ENCODE assay signal across 2 cellular contexts in the genomic region with DNA sequence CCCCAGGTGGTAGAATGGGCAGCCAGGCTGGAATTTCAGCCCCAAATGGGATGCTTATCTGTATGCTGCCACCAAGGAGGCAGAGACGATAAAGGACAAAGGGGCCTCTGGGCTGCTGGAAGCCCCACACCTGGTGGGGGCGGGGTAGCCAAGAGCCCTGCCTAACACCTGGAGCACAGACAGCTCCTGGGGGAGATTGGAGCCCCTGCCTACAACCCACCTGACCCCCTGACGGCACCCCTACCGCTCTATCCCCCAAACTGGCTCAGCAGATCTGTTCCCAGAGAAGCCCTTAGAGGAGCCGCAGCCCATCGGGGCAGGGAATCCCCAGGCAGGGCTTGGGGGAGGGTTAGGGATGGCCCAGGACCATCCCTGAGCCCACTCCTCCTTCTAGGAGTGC.
TF ChIP-seq lines count a peak whose summit lies in the region.

No MANE protein-coding gene starts in this region.

TF ChIP-seq in H1, 55 proteins besides CTCF, POLR2A, EP300 and RAD21:
- TF ChIP-seq TCF12 (IDR thresholded peaks at IDR 0.05; ENCODE audit: low read depth, low read length): 0 out of 2 replicates have a peak, but pooled peaks have one; percentile 15
- TF ChIP-seq TEAD4 (IDR thresholded peaks at IDR 0.05; ENCODE audit: low read depth, low read length): 0 out of 2 replicates have a peak, but pooled peaks have one; percentile 10
- no peak for TF ChIP-seq NRF1 (IDR thresholded peaks at IDR 0.05; ENCODE audit: low read depth, low read length)
- no peak for TF ChIP-seq FOSL1 (IDR thresholded peaks at IDR 0.05; ENCODE audit: insufficient read depth, low read depth, low read length)
- TF ChIP-seq, protein P1, sequence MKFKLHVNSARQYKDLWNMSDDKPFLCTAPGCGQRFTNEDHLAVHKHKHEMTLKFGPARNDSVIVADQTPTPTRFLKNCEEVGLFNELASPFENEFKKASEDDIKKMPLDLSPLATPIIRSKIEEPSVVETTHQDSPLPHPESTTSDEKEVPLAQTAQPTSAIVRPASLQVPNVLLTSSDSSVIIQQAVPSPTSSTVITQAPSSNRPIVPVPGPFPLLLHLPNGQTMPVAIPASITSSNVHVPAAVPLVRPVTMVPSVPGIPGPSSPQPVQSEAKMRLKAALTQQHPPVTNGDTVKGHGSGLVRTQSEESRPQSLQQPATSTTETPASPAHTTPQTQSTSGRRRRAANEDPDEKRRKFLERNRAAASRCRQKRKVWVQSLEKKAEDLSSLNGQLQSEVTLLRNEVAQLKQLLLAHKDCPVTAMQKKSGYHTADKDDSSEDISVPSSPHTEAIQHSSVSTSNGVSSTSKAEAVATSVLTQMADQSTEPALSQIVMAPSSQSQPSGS (IDR thresholded peaks at IDR 0.05; ENCODE audit: low read length): no peak
TF ChIP-seq in H1: peak in this region for 2.

TF ChIP-seq in neural cell, 6 proteins besides CTCF, POLR2A, EP300 and RAD21:
- no peak for TF ChIP-seq SMC3 (conservative IDR thresholded peaks at IDR 0.05; ENCODE audit: poor library complexity)
- TF ChIP-seq, protein P2, sequence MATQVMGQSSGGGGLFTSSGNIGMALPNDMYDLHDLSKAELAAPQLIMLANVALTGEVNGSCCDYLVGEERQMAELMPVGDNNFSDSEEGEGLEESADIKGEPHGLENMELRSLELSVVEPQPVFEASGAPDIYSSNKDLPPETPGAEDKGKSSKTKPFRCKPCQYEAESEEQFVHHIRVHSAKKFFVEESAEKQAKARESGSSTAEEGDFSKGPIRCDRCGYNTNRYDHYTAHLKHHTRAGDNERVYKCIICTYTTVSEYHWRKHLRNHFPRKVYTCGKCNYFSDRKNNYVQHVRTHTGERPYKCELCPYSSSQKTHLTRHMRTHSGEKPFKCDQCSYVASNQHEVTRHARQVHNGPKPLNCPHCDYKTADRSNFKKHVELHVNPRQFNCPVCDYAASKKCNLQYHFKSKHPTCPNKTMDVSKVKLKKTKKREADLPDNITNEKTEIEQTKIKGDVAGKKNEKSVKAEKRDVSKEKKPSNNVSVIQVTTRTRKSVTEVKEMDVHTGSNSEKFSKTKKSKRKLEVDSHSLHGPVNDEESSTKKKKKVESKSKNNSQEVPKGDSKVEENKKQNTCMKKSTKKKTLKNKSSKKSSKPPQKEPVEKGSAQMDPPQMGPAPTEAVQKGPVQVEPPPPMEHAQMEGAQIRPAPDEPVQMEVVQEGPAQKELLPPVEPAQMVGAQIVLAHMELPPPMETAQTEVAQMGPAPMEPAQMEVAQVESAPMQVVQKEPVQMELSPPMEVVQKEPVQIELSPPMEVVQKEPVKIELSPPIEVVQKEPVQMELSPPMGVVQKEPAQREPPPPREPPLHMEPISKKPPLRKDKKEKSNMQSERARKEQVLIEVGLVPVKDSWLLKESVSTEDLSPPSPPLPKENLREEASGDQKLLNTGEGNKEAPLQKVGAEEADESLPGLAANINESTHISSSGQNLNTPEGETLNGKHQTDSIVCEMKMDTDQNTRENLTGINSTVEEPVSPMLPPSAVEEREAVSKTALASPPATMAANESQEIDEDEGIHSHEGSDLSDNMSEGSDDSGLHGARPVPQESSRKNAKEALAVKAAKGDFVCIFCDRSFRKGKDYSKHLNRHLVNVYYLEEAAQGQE (IDR thresholded peaks at IDR 0.05; ENCODE audit: borderline replicate concordance): no peak
- no peak for TF ChIP-seq TAF1 (IDR thresholded peaks at IDR 0.05; ENCODE audit: low read depth)
- no peak for TF ChIP-seq POLR2AphosphoS5 (IDR thresholded peaks at IDR 0.05)
- no peak for TF ChIP-seq MXI1 (conservative IDR thresholded peaks at IDR 0.05; ENCODE audit: poor library complexity, severe bottlenecking)
- no peak for TF ChIP-seq EZH2 (IDR thresholded peaks at IDR 0.05; ENCODE audit: borderline replicate concordance, insufficient read depth, low read length, poor library complexity, severe bottlenecking)
